Comparison of ENCODE assay signal across 13 cellular contexts in genomic region chr7:111499027-111499426, GRCh38.
DNase-seq lines count a peak whose midpoint lies in the region; ATAC-seq and TF ChIP-seq lines count a peak whose summit lies in the region.
"Had no signal": no experiment of that assay in that cellular context is flagged by ENCODE, and none has a peak within 500 bp of the region (broad histone marks: within the 10 kb centered on the region; RNA-seq: fewer than 3 reads in every experiment).

No MANE protein-coding gene starts in this region.

- H3K9me3 ChIP-seq in naive thymus-derived CD4-positive, alpha-beta T cell (ENCODE audit: control insufficient read depth in 2 of 3, low read length in 3 of 3) = no peaks in the 10 kb centered on the region
- H3K9me3 ChIP-seq: lower lobe of right lung, vagina had no signal

- no peaks in the 10 kb centered on the region for H3K4me1 ChIP-seq in naive thymus-derived CD4-positive, alpha-beta T cell (ENCODE audit: control insufficient read depth in 2 of 2, insufficient read depth in 2 of 2, low read length in 2 of 2)
- H3K4me1 ChIP-seq: lower lobe of right lung, vagina had no signal

- ATAC-seq in naive thymus-derived CD4-positive, alpha-beta T cell = no peak
- ATAC-seq: lower lobe of right lung had no signal

- no peak overlapping the region for H3K4me3 ChIP-seq in fibroblast of villous mesenchyme (ENCODE audit: low read depth, low read length)
- H3K4me3 ChIP-seq in naive thymus-derived CD4-positive, alpha-beta T cell (ENCODE audit: low read length) = no peak overlapping the region
- H3K4me3 ChIP-seq: lower lobe of right lung, vagina had no signal

- CTCF ChIA-PET in naive thymus-derived CD4-positive, alpha-beta T cell (lab: Charles Lee) = interaction anchor here (0.6 kb wide), 1 partner anchor 20 kb away, joined by 3 read pairs; no protein-coding TSS in a partner anchor

- no peaks in the 10 kb centered on the region for H3K27me3 Mint-ChIP-seq in naive thymus-derived CD4-positive, alpha-beta T cell
- H3K27me3 Mint-ChIP-seq in chondrocyte (ENCODE audit: low read depth) = no peaks in the 10 kb centered on the region
- H3K27me3 Mint-ChIP-seq: CD4-positive, alpha-beta T cell had no signal

- DNase-seq in stimulated activated CD4-positive, alpha-beta T cell treated with anti-CD3 and anti-CD28 coated beads, Interleukin-2, amount 100 ng/mL, for 4 hours (ENCODE audit: low read depth) = peak; percentile 3
- DNase-seq in stimulated activated CD4-positive, alpha-beta T cell treated with anti-CD3 and anti-CD28 coated beads, Interleukin-4, amount 100 ng/mL, for 1 hour = no peak
- DNase-seq in T1000 (lab: John Stamatoyannopoulos, UW) = peak; percentile 33
- DNase-seq in fibroblast of villous mesenchyme (ENCODE audit: low read depth) = peak; percentile 44
- no peak for DNase-seq in naive thymus-derived CD4-positive, alpha-beta T cell
- no peak for DNase-seq in NCI-H82 treated with DMSO at 0.1 percent for 48 hours (lab: John Stamatoyannopoulos, UW; ENCODE audit: unreplicated experiment)
- DNase-seq in chondrocyte (ENCODE audit: low spot score) = no peak
- no peak for DNase-seq in NOMO-1 (lab: John Stamatoyannopoulos, UW; ENCODE audit: unreplicated experiment in 2 of 2)
- DNase-seq: CD4-positive, alpha-beta T cell; foreskin melanocyte; lower lobe of right lung; NCI-H2081 treated with DMSO at 0.1 percent for 48 hours had no signal

- peaks cover 0 to 31% (median 4%) of the 10 kb centered on the region in 5 donors for H3K36me3 Mint-ChIP-seq in naive thymus-derived CD4-positive, alpha-beta T cell
- H3K36me3 Mint-ChIP-seq in chondrocyte (ENCODE audit: low read depth) = peaks cover 6% of the 10 kb centered on the region

- no peak overlapping the region for H3K27ac Mint-ChIP-seq in naive thymus-derived CD4-positive, alpha-beta T cell
- no peak overlapping the region for H3K27ac Mint-ChIP-seq in chondrocyte (ENCODE audit: unreplicated experiment)
- H3K27ac Mint-ChIP-seq: CD4-positive, alpha-beta T cell had no signal

- TF ChIP-seq CTCF in fibroblast of villous mesenchyme (IDR thresholded peaks at IDR 0.05; ENCODE audit: insufficient read depth, low read depth, low read length) (no peak), chondrocyte (IDR thresholded peaks at IDR 0.05) (no peak)

- peaks cover 0 to 7% (median 2%) of the 10 kb centered on the region in 11 donors for H3K9me3 Mint-ChIP-seq in naive thymus-derived CD4-positive, alpha-beta T cell
- peaks cover 11% of the 10 kb centered on the region for H3K9me3 Mint-ChIP-seq in chondrocyte (ENCODE audit: low read depth)
- H3K9me3 Mint-ChIP-seq: CD4-positive, alpha-beta T cell had no signal

- H3K4me3 Mint-ChIP-seq in naive thymus-derived CD4-positive, alpha-beta T cell = no peak overlapping the region
- H3K4me3 Mint-ChIP-seq in chondrocyte (ENCODE audit: unreplicated experiment) = no peak overlapping the region
- H3K4me3 Mint-ChIP-seq: CD4-positive, alpha-beta T cell had no signal

- H3K4me1 Mint-ChIP-seq in naive thymus-derived CD4-positive, alpha-beta T cell = peaks cover 0 to 22% (median 17%) of the 10 kb centered on the region in 7 donors
- no peaks in the 10 kb centered on the region for H3K4me1 Mint-ChIP-seq in chondrocyte (ENCODE audit: low read depth)

- no peaks in the 10 kb centered on the region for H3K36me3 ChIP-seq in naive thymus-derived CD4-positive, alpha-beta T cell (ENCODE audit: control insufficient read depth in 2 of 3, insufficient read depth in 3 of 3, low read length in 3 of 3)
- H3K36me3 ChIP-seq: lower lobe of right lung, vagina had no signal

- POLR2A ChIA-PET in naive thymus-derived CD4-positive, alpha-beta T cell (lab: Charles Lee) = no interaction called here

- intact Hi-C loops in naive thymus-derived CD4-positive, alpha-beta T cell (cut with micrococcal nuclease) = no loop called here

- no peak overlapping the region for H3K27ac ChIP-seq in naive thymus-derived CD4-positive, alpha-beta T cell (ENCODE audit: low read depth, low read length)
- H3K27ac ChIP-seq: lower lobe of right lung, vagina had no signal

- no peaks in the 10 kb centered on the region for H3K27me3 ChIP-seq in naive thymus-derived CD4-positive, alpha-beta T cell (ENCODE audit: control insufficient read depth in 2 of 2, insufficient read depth in 2 of 2, low read length in 2 of 2)
- H3K27me3 ChIP-seq: vagina had no signal

Comparison
In these comparisons a context has a peak if more than half of its experiments do, and no peak if none do; other contexts are left out.
1. DNase-seq: peak in stimulated activated CD4-positive, alpha-beta T cell treated with anti-CD3 and anti-CD28 coated beads, Interleukin-2, amount 100 ng/mL, for 4 hours (single experiment), T1000 (single experiment) and fibroblast of villous mesenchyme (single experiment); none in stimulated activated CD4-positive, alpha-beta T cell treated with anti-CD3 and anti-CD28 coated beads, Interleukin-4, amount 100 ng/mL, for 1 hour (single experiment), naive thymus-derived CD4-positive, alpha-beta T cell (0 of 9), NCI-H82 treated with DMSO at 0.1 percent for 48 hours (single experiment), chondrocyte (single experiment) and NOMO-1 (0 of 2).